8 cellular contexts compared by ENCODE assay signal in the genomic region with DNA sequence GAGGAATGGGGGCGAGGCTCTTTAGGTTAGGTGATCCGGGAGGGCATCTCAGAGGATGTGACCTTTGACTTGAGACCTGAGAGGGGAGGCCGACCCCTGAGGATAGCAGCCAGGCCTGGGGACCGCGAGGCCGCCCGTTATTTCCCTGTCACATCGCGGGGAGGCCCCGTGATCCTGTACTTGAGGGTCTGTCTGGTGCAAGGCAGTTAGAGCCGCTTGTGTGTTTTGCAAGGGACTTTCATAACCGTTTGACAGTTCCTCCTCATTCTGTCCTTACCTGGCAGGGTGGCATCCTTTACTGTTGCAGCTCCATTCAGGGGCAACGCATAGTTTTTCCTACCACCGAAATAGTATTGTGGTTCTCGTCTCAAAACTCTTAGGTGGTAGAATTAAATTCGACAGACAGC. TPM values are rescaled to one million over a fixed set of nuclear protein-coding genes. Genes with fewer than 3 reads are reported as not detected.
DNase-seq lines count a peak whose midpoint lies in the region; ATAC-seq and TF ChIP-seq lines count a peak whose summit lies in the region.

No MANE protein-coding gene starts in this region.

- peaks cover 7% of the 10 kb centered on the region for H3K27me3 Mint-ChIP-seq in neural progenitor cell (ENCODE audit: insufficient read depth, low read depth)

- H3K4me3 ChIP-seq in right atrium auricular region (peak overlapping the region; percentile 76 to 84), neural progenitor cell (peak overlapping the region; percentile 82)

- H3K27ac ChIP-seq in right atrium auricular region (no peak overlapping the region), neural progenitor cell (no peak overlapping the region)

- peak overlapping the region; percentile 96 for H3K4me3 Mint-ChIP-seq in neural progenitor cell

- peaks cover 56% of the 10 kb centered on the region for H3K79me2 ChIP-seq in neural progenitor cell (ENCODE audit: low read depth)

- H3K4me1 ChIP-seq in right atrium auricular region (peaks cover 0 to 9% of the 10 kb centered on the region in 2 donors), neural progenitor cell (peaks cover 17% of the 10 kb centered on the region)

- H3K36me3 Mint-ChIP-seq in neural progenitor cell, result no peaks in the 10 kb centered on the region

- H2AFZ ChIP-seq in neural progenitor cell (replicated peaks), result peak overlapping the region; percentile 32

- TF ChIP-seq CTCF in right atrium auricular region (IDR thresholded peaks at IDR 0.05) (no peak), neural progenitor cell (IDR thresholded peaks at IDR 0.05) (no peak)

- DNase-seq in right atrium auricular region (ENCODE audit: low spot score), result no peak
- no peak for DNase-seq in left cardiac atrium
- DNase-seq in NOMO-1 treated with dmso at 0.1 percent for 144 hours (lab: John Stamatoyannopoulos, UW; ENCODE audit: unreplicated experiment), result peak; percentile 24
- peak; percentile 40 for DNase-seq in dermis blood vessel endothelial cell
- no peak for DNase-seq in neural progenitor cell (ENCODE audit: low spot score)
- DNase-seq in epidermal melanocyte (ENCODE audit: insufficient read length, low spot score), result no peak
- no peak for DNase-seq in NCI-H446 treated with DMSO at 0.1 percent for 48 hours (lab: John Stamatoyannopoulos, UW)

- peak overlapping the region; percentile 97 for H3K4me2 ChIP-seq in neural progenitor cell

- H3K27ac Mint-ChIP-seq in neural progenitor cell, result no peak overlapping the region

- peak overlapping the region; percentile 91 for H3K9ac ChIP-seq in neural progenitor cell

- H3K27me3 ChIP-seq in right atrium auricular region (no peaks in the 10 kb centered on the region), neural progenitor cell (no peaks in the 10 kb centered on the region)

- H3K9me3 Mint-ChIP-seq in neural progenitor cell, result no peaks in the 10 kb centered on the region

- intact Hi-C loops in left cardiac atrium (cut with DNase I), result no loop called here

- H3K4me1 Mint-ChIP-seq in neural progenitor cell, result peaks cover 20% of the 10 kb centered on the region

- ATAC-seq in left cardiac atrium, result no peak
- ATAC-seq in HG02642 (IDR thresholded peaks at IDR 0.05; ENCODE audit: poor library complexity, unreplicated experiment), result peak; percentile 23

- H3K36me3 ChIP-seq in right atrium auricular region (no peaks in the 10 kb centered on the region), neural progenitor cell (no peaks in the 10 kb centered on the region)

- H3K9me3 ChIP-seq in right atrium auricular region, result no peaks in the 10 kb centered on the region
- H3K9me3 ChIP-seq in neural progenitor cell (ENCODE audit: low read depth), result no peaks in the 10 kb centered on the region

- no peaks in the 10 kb centered on the region for H3F3A ChIP-seq in neural progenitor cell (ENCODE audit: low read depth)

- peaks cover 54% of the 10 kb centered on the region for H4K20me1 ChIP-seq in neural progenitor cell (ENCODE audit: low read depth)

RNA-seq across cellular contexts. Expression of gene VRK1, which starts 0.8 kb away (rescaled TPM):
- total RNA-seq in right atrium auricular region, result 1 to 10 TPM; 8.7 to 10.0 TPM
- 1 to 10 TPM; 6.5 to 7.5 TPM for total RNA-seq in left cardiac atrium
- 41.2 and 44.7 TPM in 2 replicates for total RNA-seq in dermis blood vessel endothelial cell
- total RNA-seq in neural progenitor cell (ENCODE audit: low replicate concordance), result 89.5 and 126 TPM in 2 replicates

Comparison
In these comparisons a context has a peak if more than half of its experiments do, and no peak if none do; other contexts are left out.
1. DNase-seq: peak in NOMO-1 treated with dmso at 0.1 percent for 144 hours (single experiment) and dermis blood vessel endothelial cell (single experiment); none in right atrium auricular region (single experiment), left cardiac atrium (single experiment), neural progenitor cell (single experiment), epidermal melanocyte (single experiment) and NCI-H446 treated with DMSO at 0.1 percent for 48 hours (single experiment).